ENCODE assay signal across 1 cellular context in the genomic region with DNA sequence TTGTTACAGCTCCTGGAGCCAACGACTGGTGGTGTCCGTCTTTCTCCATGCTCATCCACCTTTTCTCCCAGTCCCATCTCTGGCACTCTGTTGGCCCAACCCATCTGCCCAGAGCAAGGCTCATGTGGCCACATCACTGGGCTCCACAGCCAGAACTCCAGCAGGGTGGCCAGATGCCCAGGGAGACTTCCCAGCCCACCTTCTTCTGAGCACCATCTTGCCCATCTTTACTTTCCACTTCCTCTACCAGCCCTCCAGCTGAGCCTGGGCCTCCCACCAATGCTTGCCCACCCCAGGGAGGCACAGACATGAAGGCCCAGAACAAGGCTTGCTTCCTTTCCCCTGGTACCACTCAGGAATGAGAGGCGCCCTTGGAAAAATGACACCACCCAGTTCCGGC.
TF ChIP-seq lines count a peak whose summit lies in the region.

No MANE protein-coding gene starts in this region.

TF ChIP-seq in H1, 55 proteins besides CTCF, POLR2A, EP300 and RAD21:
- TF ChIP-seq, protein P1, sequence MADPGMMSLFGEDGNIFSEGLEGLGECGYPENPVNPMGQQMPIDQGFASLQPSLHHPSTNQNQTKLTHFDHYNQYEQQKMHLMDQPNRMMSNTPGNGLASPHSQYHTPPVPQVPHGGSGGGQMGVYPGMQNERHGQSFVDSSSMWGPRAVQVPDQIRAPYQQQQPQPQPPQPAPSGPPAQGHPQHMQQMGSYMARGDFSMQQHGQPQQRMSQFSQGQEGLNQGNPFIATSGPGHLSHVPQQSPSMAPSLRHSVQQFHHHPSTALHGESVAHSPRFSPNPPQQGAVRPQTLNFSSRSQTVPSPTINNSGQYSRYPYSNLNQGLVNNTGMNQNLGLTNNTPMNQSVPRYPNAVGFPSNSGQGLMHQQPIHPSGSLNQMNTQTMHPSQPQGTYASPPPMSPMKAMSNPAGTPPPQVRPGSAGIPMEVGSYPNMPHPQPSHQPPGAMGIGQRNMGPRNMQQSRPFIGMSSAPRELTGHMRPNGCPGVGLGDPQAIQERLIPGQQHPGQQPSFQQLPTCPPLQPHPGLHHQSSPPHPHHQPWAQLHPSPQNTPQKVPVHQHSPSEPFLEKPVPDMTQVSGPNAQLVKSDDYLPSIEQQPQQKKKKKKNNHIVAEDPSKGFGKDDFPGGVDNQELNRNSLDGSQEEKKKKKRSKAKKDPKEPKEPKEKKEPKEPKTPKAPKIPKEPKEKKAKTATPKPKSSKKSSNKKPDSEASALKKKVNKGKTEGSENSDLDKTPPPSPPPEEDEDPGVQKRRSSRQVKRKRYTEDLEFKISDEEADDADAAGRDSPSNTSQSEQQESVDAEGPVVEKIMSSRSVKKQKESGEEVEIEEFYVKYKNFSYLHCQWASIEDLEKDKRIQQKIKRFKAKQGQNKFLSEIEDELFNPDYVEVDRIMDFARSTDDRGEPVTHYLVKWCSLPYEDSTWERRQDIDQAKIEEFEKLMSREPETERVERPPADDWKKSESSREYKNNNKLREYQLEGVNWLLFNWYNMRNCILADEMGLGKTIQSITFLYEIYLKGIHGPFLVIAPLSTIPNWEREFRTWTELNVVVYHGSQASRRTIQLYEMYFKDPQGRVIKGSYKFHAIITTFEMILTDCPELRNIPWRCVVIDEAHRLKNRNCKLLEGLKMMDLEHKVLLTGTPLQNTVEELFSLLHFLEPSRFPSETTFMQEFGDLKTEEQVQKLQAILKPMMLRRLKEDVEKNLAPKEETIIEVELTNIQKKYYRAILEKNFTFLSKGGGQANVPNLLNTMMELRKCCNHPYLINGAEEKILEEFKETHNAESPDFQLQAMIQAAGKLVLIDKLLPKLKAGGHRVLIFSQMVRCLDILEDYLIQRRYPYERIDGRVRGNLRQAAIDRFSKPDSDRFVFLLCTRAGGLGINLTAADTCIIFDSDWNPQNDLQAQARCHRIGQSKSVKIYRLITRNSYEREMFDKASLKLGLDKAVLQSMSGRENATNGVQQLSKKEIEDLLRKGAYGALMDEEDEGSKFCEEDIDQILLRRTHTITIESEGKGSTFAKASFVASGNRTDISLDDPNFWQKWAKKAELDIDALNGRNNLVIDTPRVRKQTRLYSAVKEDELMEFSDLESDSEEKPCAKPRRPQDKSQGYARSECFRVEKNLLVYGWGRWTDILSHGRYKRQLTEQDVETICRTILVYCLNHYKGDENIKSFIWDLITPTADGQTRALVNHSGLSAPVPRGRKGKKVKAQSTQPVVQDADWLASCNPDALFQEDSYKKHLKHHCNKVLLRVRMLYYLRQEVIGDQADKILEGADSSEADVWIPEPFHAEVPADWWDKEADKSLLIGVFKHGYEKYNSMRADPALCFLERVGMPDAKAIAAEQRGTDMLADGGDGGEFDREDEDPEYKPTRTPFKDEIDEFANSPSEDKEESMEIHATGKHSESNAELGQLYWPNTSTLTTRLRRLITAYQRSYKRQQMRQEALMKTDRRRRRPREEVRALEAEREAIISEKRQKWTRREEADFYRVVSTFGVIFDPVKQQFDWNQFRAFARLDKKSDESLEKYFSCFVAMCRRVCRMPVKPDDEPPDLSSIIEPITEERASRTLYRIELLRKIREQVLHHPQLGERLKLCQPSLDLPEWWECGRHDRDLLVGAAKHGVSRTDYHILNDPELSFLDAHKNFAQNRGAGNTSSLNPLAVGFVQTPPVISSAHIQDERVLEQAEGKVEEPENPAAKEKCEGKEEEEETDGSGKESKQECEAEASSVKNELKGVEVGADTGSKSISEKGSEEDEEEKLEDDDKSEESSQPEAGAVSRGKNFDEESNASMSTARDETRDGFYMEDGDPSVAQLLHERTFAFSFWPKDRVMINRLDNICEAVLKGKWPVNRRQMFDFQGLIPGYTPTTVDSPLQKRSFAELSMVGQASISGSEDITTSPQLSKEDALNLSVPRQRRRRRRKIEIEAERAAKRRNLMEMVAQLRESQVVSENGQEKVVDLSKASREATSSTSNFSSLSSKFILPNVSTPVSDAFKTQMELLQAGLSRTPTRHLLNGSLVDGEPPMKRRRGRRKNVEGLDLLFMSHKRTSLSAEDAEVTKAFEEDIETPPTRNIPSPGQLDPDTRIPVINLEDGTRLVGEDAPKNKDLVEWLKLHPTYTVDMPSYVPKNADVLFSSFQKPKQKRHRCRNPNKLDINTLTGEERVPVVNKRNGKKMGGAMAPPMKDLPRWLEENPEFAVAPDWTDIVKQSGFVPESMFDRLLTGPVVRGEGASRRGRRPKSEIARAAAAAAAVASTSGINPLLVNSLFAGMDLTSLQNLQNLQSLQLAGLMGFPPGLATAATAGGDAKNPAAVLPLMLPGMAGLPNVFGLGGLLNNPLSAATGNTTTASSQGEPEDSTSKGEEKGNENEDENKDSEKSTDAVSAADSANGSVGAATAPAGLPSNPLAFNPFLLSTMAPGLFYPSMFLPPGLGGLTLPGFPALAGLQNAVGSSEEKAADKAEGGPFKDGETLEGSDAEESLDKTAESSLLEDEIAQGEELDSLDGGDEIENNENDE (IDR thresholded peaks at IDR 0.05; ENCODE audit: insufficient replicate concordance, low read length) = no peak
